In genomic region chr19:57814505-57815246, GRCh38 we compare ENCODE assay signal across 8 cellular contexts. TPM values are rescaled to one million over a fixed set of nuclear protein-coding genes. Genes with fewer than 3 reads are reported as not detected.
A peak's percentile ranks its signal among the peaks of the same experiment; 100 is the strongest.
DNase-seq lines count a peak whose midpoint lies in the region; ATAC-seq and TF ChIP-seq lines count a peak whose summit lies in the region.

Gene ZNF552, minus strand, starts transcription at chr19:57814913. Its CDS starts 170 bp downstream, at chr19:57814743.

- CTCF ChIA-PET in A673 (lab: Charles Lee) = interaction anchor here (0.6 kb wide), 1 partner anchor 133 kb away, joined by 3 read pairs; the partner anchor contains the start of gene ZNF551

- no peaks in the 10 kb centered on the region for H3K9me3 ChIP-seq in A673 (ENCODE audit: low read depth, low read length, poor library complexity, severe bottlenecking)

- peak within 1 kb of the TSS; percentile 97 for H3K4me3 Mint-ChIP-seq in central memory CD8-positive, alpha-beta T cell

- POLR2A ChIA-PET in A673 (lab: Charles Lee; ENCODE audit: low non-redundant PET) = interaction anchor here (0.6 kb wide), 2 partner anchors 105 to 286 kb away, joined by 9 to 10 read pairs; no protein-coding TSS in a partner anchor

- peak; percentile 94 for DNase-seq in A673 (ENCODE audit: low spot score)
- DNase-seq in NCI-H2227 treated with DMSO at 0.1 percent for 48 hours (lab: John Stamatoyannopoulos, UW) = peak; percentile 99
- DNase-seq in activated CD4-positive, CD25-positive, alpha-beta regulatory T cell (lab: John Stamatoyannopoulos, UW) = peak; percentile 37 to 52 (median 45)
- DNase-seq in central memory CD8-positive, alpha-beta T cell (ENCODE audit: low spot score in 2 of 2) = peak; percentile 47 to 49
- DNase-seq in islet precursor cell = peak; percentile 95
- DNase-seq in stimulated activated CD4-positive, alpha-beta T cell treated with anti-CD3 and anti-CD28 coated beads, Interleukin-12 subunit alpha, Interleukin-12 subunit beta, amount 100 ng/mL, for 4 hours = peak; percentile 62

- H3K36me3 Mint-ChIP-seq in central memory CD8-positive, alpha-beta T cell (ENCODE audit: insufficient read depth) = peaks cover 28% of the 10 kb centered on the region

- H3K27me3 Mint-ChIP-seq in central memory CD8-positive, alpha-beta T cell = no peaks in the 10 kb centered on the region

- intact Hi-C loops in A673 (cut with micrococcal nuclease; ENCODE audit: unreplicated experiment) = no loop called here

- H3K4me3 ChIP-seq in A673 (ENCODE audit: low read depth, low read length, poor library complexity, severe bottlenecking) = peak within 1 kb of the TSS; percentile 95

- peak within 1 kb of the TSS; percentile 97 for H3K27ac Mint-ChIP-seq in central memory CD8-positive, alpha-beta T cell (ENCODE audit: low read depth)

- no TSS peak for BruUV-seq in A673 (replicated peaks; lab: Mats Ljungman, UMichigan)

- H3K27me3 ChIP-seq in A673 (replicated peaks; ENCODE audit: insufficient read depth, low read depth, low read length, poor library complexity) = no peaks in the 10 kb centered on the region

- TF ChIP-seq CTCF in A673 (conservative IDR thresholded peaks at IDR 0.05; ENCODE audit: low read depth, low read length) = no peak

- peak within 1 kb of the TSS; percentile 75 for H3K27ac ChIP-seq in A673 (ENCODE audit: low read depth, low read length, poor library complexity, severe bottlenecking)

- ATAC-seq in GM18867 (IDR thresholded peaks at IDR 0.05; ENCODE audit: unreplicated experiment) = peak; percentile 80
- peak; percentile 62 for ATAC-seq in HG03139 (IDR thresholded peaks at IDR 0.05; ENCODE audit: unreplicated experiment)
- peak; percentile 81 for ATAC-seq in central memory CD8-positive, alpha-beta T cell (replicated peaks; ENCODE audit: extremely low read depth, poor library complexity, severe bottlenecking)

- no peaks in the 10 kb centered on the region for H3K4me1 ChIP-seq in A673 (ENCODE audit: insufficient read depth, low read length, poor library complexity, severe bottlenecking)

- H3K9me3 Mint-ChIP-seq in central memory CD8-positive, alpha-beta T cell = no peaks in the 10 kb centered on the region

- H3K36me3 ChIP-seq in A673 (ENCODE audit: insufficient read depth, low read length, poor library complexity, severe bottlenecking) = peaks cover 4% of the 10 kb centered on the region

- peaks cover 56% of the 10 kb centered on the region for H3K4me1 Mint-ChIP-seq in central memory CD8-positive, alpha-beta T cell

RNA-seq across cellular contexts. Expression of gene ZNF552, which starts in this region (rescaled TPM):
- total RNA-seq in A673 (2021) = 5.4 and 10.6 TPM in 2 replicates

Comparison
In these comparisons a context has a peak if more than half of its experiments do, and no peak if none do; other contexts are left out.
1. Peak in every context shown above with its lines: DNase-seq, ATAC-seq, H3K4me3 ChIP-seq and H3K27ac ChIP-seq.
2. DNase-seq: peak in every context shown above with its lines; median percentile 99 in NCI-H2227 treated with DMSO at 0.1 percent for 48 hours; 95 in islet precursor cell; 94 in A673; 62 in stimulated activated CD4-positive, alpha-beta T cell treated with anti-CD3 and anti-CD28 coated beads, Interleukin-12 subunit alpha, Interleukin-12 subunit beta, amount 100 ng/mL, for 4 hours; 48 in central memory CD8-positive, alpha-beta T cell; 45 in activated CD4-positive, CD25-positive, alpha-beta regulatory T cell.